9 cellular contexts compared by ENCODE assay signal in genomic region chr14:91369628-91370445, GRCh38. TPM values are rescaled to one million over a fixed set of nuclear protein-coding genes. Genes with fewer than 3 reads are reported as not detected.
DNase-seq lines count a peak whose midpoint lies in the region; ATAC-seq and TF ChIP-seq lines count a peak whose summit lies in the region.
"Had no signal": no experiment of that assay in that cellular context is flagged by ENCODE, and none has a peak within 500 bp of the region (broad histone marks: within the 10 kb centered on the region; RNA-seq: fewer than 3 reads in every experiment).

No MANE protein-coding gene starts in this region.

- H3K27me3 Mint-ChIP-seq in T-cell, result no peaks in the 10 kb centered on the region
- H3K27me3 Mint-ChIP-seq in stimulated activated naive CD8-positive, alpha-beta T cell treated with anti-CD3 and anti-CD28 coated beads, Interleukin-15, amount 100 ng/mL, for 72 hours, result no peaks in the 10 kb centered on the region

- H3K4me3 ChIP-seq in epithelial cell of esophagus (ENCODE audit: low read length), result no peak overlapping the region

- ATAC-seq in T-cell (replicated peaks in 1 of 4), result no peak
- ATAC-seq in stimulated activated naive CD8-positive, alpha-beta T cell treated with anti-CD3 and anti-CD28 coated beads, Interleukin-15, amount 100 ng/mL, for 72 hours, result no peak
- no peak for ATAC-seq in GM21390 (IDR thresholded peaks at IDR 0.05; ENCODE audit: unreplicated experiment)
- no peak for ATAC-seq in GM18870 (IDR thresholded peaks at IDR 0.05; ENCODE audit: unreplicated experiment)

- H3K4me3 Mint-ChIP-seq in T-cell, result peak overlapping the region; percentile 64 to 84 (median 72)
- H3K4me3 Mint-ChIP-seq in stimulated activated naive CD8-positive, alpha-beta T cell treated with anti-CD3 and anti-CD28 coated beads, Interleukin-15, amount 100 ng/mL, for 72 hours, result peak overlapping the region; percentile 86 to 88

- POLR2A ChIA-PET in T-cell (lab: Charles Lee), result no interaction called here

- peak; percentile 60 for DNase-seq in NCI-H748 (lab: John Stamatoyannopoulos, UW; ENCODE audit: unreplicated experiment)
- DNase-seq in NCI-H748 treated with DMSO at 0.1 percent for 48 hours (lab: John Stamatoyannopoulos, UW), result no peak
- peak in 2 of 34 experiments; percentile 35 to 42 for DNase-seq in T-cell
- peak; percentile 70 for DNase-seq in epithelial cell of esophagus (ENCODE audit: low read depth)
- DNase-seq in stimulated activated naive CD8-positive, alpha-beta T cell treated with anti-CD3 and anti-CD28 coated beads, Interleukin-15, amount 100 ng/mL, for 72 hours, result peak in 1 of 2 donors; percentile 61
- no peak for DNase-seq in retina
- DNase-seq: activated gamma-delta T cell treated with Interleukin-2 at 50 U/mL for 16 hours had no signal

- H3K4me1 Mint-ChIP-seq in T-cell, result peaks cover 94 to 100% (median 99%) of the 10 kb centered on the region in 3 donors
- H3K4me1 Mint-ChIP-seq in stimulated activated naive CD8-positive, alpha-beta T cell treated with anti-CD3 and anti-CD28 coated beads, Interleukin-15, amount 100 ng/mL, for 72 hours, result peaks cover 100% of the 10 kb centered on the region

- H3K9me3 Mint-ChIP-seq in T-cell, result no peaks in the 10 kb centered on the region
- H3K9me3 Mint-ChIP-seq in stimulated activated naive CD8-positive, alpha-beta T cell treated with anti-CD3 and anti-CD28 coated beads, Interleukin-15, amount 100 ng/mL, for 72 hours, result no peaks in the 10 kb centered on the region

- CTCF ChIA-PET in T-cell (lab: Charles Lee), result interaction anchor here in 1 of 2 donors (1.1 kb wide), 1 partner anchor 16 kb away, joined by 3 read pairs; no protein-coding TSS in a partner anchor

- no peaks in the 10 kb centered on the region for H3K36me3 Mint-ChIP-seq in T-cell

- peak overlapping the region; percentile 91 to 95 for H3K27ac Mint-ChIP-seq in T-cell
- peak overlapping the region; percentile 95 to 97 for H3K27ac Mint-ChIP-seq in stimulated activated naive CD8-positive, alpha-beta T cell treated with anti-CD3 and anti-CD28 coated beads, Interleukin-15, amount 100 ng/mL, for 72 hours

- no peak for TF ChIP-seq CTCF in epithelial cell of esophagus (IDR thresholded peaks at IDR 0.05; ENCODE audit: insufficient read depth, low read depth, low read length, missing control alignments)

RNA-seq across cellular contexts. Expression of gene CCDC88C, which starts 47.8 kb away (rescaled TPM):
- total RNA-seq in T-cell, result 100 to 1,000 TPM; 260 to 368 (median 275) TPM

Comparison
In these comparisons a context has a peak if more than half of its experiments do, and no peak if none do; other contexts are left out.
1. DNase-seq: peak in NCI-H748 (single experiment) and epithelial cell of esophagus (single experiment); none in NCI-H748 treated with DMSO at 0.1 percent for 48 hours (single experiment) and retina (single experiment).